Comparison of ENCODE assay signal across 1 cellular context in genomic region chr6:157983439-157984119, GRCh38.
TF ChIP-seq lines count a peak whose summit lies in the region.

No MANE protein-coding gene starts in this region.

TF ChIP-seq in GM23338, 12 proteins besides CTCF, POLR2A, EP300 and RAD21 (continued from another document):
- TF ChIP-seq REST (IDR thresholded peaks at IDR 0.05; ENCODE audit: unreplicated experiment): no peak
TF ChIP-seq in GM23338: peak in this region for 0.
